In the genomic region with DNA sequence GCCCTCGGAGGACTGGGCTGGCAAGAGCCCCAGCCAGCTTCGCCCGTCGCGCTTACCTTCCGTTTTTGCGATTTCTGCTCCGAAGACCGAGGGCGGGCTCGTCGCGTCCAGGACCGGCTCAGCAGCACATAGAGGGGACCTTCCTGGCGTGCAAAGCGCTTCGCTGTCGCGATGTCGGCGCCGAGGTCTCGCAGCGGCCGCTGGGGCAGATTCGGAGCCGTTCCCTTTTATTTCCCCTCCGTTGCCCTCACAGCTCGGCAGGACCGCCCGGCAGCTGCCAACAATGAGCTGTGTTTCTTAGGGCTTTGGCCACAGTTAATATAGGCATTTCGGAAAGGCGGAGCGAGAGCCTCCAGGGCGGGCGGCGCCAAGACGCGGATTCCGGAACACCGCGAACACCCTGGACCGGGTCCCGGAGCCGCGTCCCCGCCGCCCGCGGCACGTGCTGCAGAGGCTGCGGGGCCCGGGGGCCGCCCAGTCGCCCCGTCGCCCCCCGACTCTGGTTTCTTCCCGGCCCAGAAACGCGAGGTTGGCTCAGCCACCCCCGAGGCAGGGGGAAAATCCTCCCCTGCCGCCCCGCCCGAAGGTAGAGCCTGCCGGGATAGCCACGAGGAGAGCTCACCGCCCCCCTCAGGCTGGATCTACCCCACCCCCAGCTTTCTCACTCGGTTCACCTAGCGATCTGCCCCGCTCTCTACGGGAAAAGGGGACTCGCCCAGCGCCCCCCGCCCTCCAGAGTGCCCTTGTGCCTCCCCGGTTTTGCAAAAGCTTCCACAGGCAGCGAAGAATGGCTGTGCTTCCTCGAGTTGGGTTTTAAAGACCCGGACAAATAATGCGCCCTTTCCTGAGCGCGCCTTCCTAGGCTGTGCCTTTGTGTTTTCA, we compare ENCODE assay signal across 8 cellular contexts. TPM values are rescaled to one million over a fixed set of nuclear protein-coding genes. Genes with fewer than 3 reads are reported as not detected.
DNase-seq lines count a peak whose midpoint lies in the region; ATAC-seq, FAIRE-seq and TF ChIP-seq lines count a peak whose summit lies in the region.

A gene with protein sequence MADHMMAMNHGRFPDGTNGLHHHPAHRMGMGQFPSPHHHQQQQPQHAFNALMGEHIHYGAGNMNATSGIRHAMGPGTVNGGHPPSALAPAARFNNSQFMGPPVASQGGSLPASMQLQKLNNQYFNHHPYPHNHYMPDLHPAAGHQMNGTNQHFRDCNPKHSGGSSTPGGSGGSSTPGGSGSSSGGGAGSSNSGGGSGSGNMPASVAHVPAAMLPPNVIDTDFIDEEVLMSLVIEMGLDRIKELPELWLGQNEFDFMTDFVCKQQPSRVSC (minus strand): TSS at position 292 of the 882 bp plus-strand sequence. CDS start 704 bp downstream, outside the sequence.

- H3K27me3 Mint-ChIP-seq in immature natural killer cell (ENCODE audit: low read depth in 3 of 3), result peaks cover 12 to 22% (median 14%) of the 10 kb centered on the region in 3 donors

- no peak for FAIRE-seq in bronchial epithelial cell (lab: Jason Lieb, UNC)

- H3K9me3 Mint-ChIP-seq in immature natural killer cell, result no peaks in the 10 kb centered on the region

- peaks cover 50 to 73% of the 10 kb centered on the region in 2 donors for H3K4me1 Mint-ChIP-seq in immature natural killer cell

- peaks cover 32% of the 10 kb centered on the region for H3K79me2 ChIP-seq in ACC112 (ENCODE audit: control insufficient read depth, insufficient read depth, low read length, unreplicated experiment)

- H3K27me3 ChIP-seq in ACC112 (ENCODE audit: insufficient read depth, low read length), result no peaks in the 10 kb centered on the region
- H3K27me3 ChIP-seq in bronchial epithelial cell (ENCODE audit: control insufficient read depth, insufficient read depth, low read length), result no peaks in the 10 kb centered on the region

- H3K27ac Mint-ChIP-seq in immature natural killer cell, result peak within 1 kb of the TSS; percentile 93 to 99 (median 96)

- 0 out of 2 replicates have a peak, but pooled peaks have one; percentile 5 for TF ChIP-seq CTCF in WI38 (IDR thresholded peaks at IDR 0.05; ENCODE audit: low read depth, low read length)
- peak; percentile 22 for TF ChIP-seq CTCF in bronchial epithelial cell (IDR thresholded peaks at IDR 0.05; ENCODE audit: insufficient read depth, low read length, severe bottlenecking)

- DNase-seq in NCI-H2227 (lab: John Stamatoyannopoulos, UW; ENCODE audit: unreplicated experiment) (peak; percentile 91), bronchial epithelial cell (ENCODE audit: low read depth) (peak; percentile 78), immature natural killer cell (peak; percentile 94 to 95 (median 94)), smooth muscle cell of the brain vasculature (ENCODE audit: low read depth, low spot score) (peak; percentile 93)

- peaks cover 35% of the 10 kb centered on the region for H3K4me1 ChIP-seq in ACC112 (ENCODE audit: control insufficient read depth, insufficient read depth, low read length, unreplicated experiment)

- H3K4me3 ChIP-seq in ACC112 (ENCODE audit: low read depth, low read length), result peak within 1 kb of the TSS; percentile 94
- peak within 1 kb of the TSS; percentile 98 for H3K4me3 ChIP-seq in WI38 (ENCODE audit: low read depth, low read length)
- H3K4me3 ChIP-seq in bronchial epithelial cell (ENCODE audit: low read depth, low read length), result peak within 1 kb of the TSS; percentile 62

- peaks cover 0 to 5% (median 4%) of the 10 kb centered on the region in 3 donors for H3K36me3 Mint-ChIP-seq in immature natural killer cell

- peaks cover 24% of the 10 kb centered on the region for H3K36me3 ChIP-seq in ACC112 (ENCODE audit: insufficient read depth, low read length)
- peaks cover 2% of the 10 kb centered on the region for H3K36me3 ChIP-seq in bronchial epithelial cell (ENCODE audit: control insufficient read depth, insufficient read depth, low read length)

- H2AFZ ChIP-seq in ACC112 (ENCODE audit: low read length, unreplicated experiment), result peak within 1 kb of the TSS; percentile 94

- H3K4me3 Mint-ChIP-seq in immature natural killer cell, result peak within 1 kb of the TSS; percentile 97 to 99 (median 98)

- ATAC-seq in GM18868 (IDR thresholded peaks at IDR 0.05; ENCODE audit: unreplicated experiment), result peak; percentile 65
- ATAC-seq in HG03108 (IDR thresholded peaks at IDR 0.05; ENCODE audit: unreplicated experiment), result peak; percentile 63

- peak within 1 kb of the TSS; percentile 90 for H3K27ac ChIP-seq in ACC112 (ENCODE audit: low read depth, low read length)

RNA-seq across cellular contexts. Expression of the gene that starts here (rescaled TPM):
- total RNA-seq in bronchial epithelial cell, result 10.3 and 12.3 TPM in 2 replicates
- 10 to 100 TPM; 11.1 to 36.3 (median 18.4) TPM for polyA plus RNA-seq in immature natural killer cell

Comparison
In these comparisons a context has a peak if more than half of its experiments do, and no peak if none do; other contexts are left out.
1. Peak in every context shown above with its lines: DNase-seq, ATAC-seq, H3K4me3 ChIP-seq and H3K27ac ChIP-seq.